ENCODE assay signal across 8 cellular contexts in genomic region chr3:12758025-12758830, GRCh38. TPM values are rescaled to one million over a fixed set of nuclear protein-coding genes. Genes with fewer than 3 reads are reported as not detected.
DNase-seq lines count a peak whose midpoint lies in the region; ATAC-seq and TF ChIP-seq lines count a peak whose summit lies in the region.

No MANE protein-coding gene starts in this region.

- in situ Hi-C loops in brain microvascular endothelial cell (cut with HindIII; ENCODE audit: low pct_ligation_motif_present, low sequenced_read_pairs) = no loop called here

- TF ChIP-seq CTCF in brain microvascular endothelial cell (IDR thresholded peaks at IDR 0.05; ENCODE audit: low read depth, low read length, missing control alignments) (no peak), lower lobe of right lung (IDR thresholded peaks at IDR 0.05) (no peak), vagina (IDR thresholded peaks at IDR 0.05) (no peak)

- H3K4me1 ChIP-seq in lower lobe of right lung = peaks cover 16% of the 10 kb centered on the region
- H3K4me1 ChIP-seq in vagina = peaks cover 20% of the 10 kb centered on the region

- TF ChIP-seq POLR2A in vagina (IDR thresholded peaks at IDR 0.05) = no peak

- no peak overlapping the region for H3K4me3 ChIP-seq in brain microvascular endothelial cell (ENCODE audit: low read depth, low read length)
- peak overlapping the region; percentile 9 for H3K4me3 ChIP-seq in lower lobe of right lung
- H3K4me3 ChIP-seq in vagina = peak overlapping the region in 1 of 2 donors; percentile 36

- no peaks in the 10 kb centered on the region for H3K9me3 ChIP-seq in lower lobe of right lung
- H3K9me3 ChIP-seq in vagina = no peaks in the 10 kb centered on the region

- intact Hi-C loops in activated CD4-positive, alpha-beta memory T cell treated with anti-CD3 and anti-CD28 coated beads for 36 hours (cut with micrococcal nuclease) = no loop called here
- intact Hi-C loops in lower lobe of right lung (cut with DNase I) (no loop called here), vagina (cut with DNase I) (no loop called here)

- no peak overlapping the region for H3K4me3 Mint-ChIP-seq in activated CD4-positive, alpha-beta memory T cell treated with anti-CD3 and anti-CD28 coated beads for 36 hours
- H3K4me3 Mint-ChIP-seq in activated CD4-positive, alpha-beta memory T cell treated with anti-CD3 and anti-CD28 coated beads, Interleukin-2, amount 10 ng/mL, durations not matched to agents 7 days and 5 days = no peak overlapping the region

- peaks cover 8% of the 10 kb centered on the region for H3K27me3 Mint-ChIP-seq in activated CD4-positive, alpha-beta memory T cell treated with anti-CD3 and anti-CD28 coated beads for 36 hours
- peaks cover 11% of the 10 kb centered on the region for H3K27me3 Mint-ChIP-seq in activated CD4-positive, alpha-beta memory T cell treated with anti-CD3 and anti-CD28 coated beads, Interleukin-2, amount 10 ng/mL, durations not matched to agents 7 days and 5 days

- peak; percentile 74 to 86 for ATAC-seq in lower lobe of right lung

- no peaks in the 10 kb centered on the region for H3K9me3 Mint-ChIP-seq in activated CD4-positive, alpha-beta memory T cell treated with anti-CD3 and anti-CD28 coated beads for 36 hours
- H3K9me3 Mint-ChIP-seq in activated CD4-positive, alpha-beta memory T cell treated with anti-CD3 and anti-CD28 coated beads, Interleukin-2, amount 10 ng/mL, durations not matched to agents 7 days and 5 days = no peaks in the 10 kb centered on the region

- no peaks in the 10 kb centered on the region for H3K27me3 ChIP-seq in brain microvascular endothelial cell (replicated peaks)
- no peaks in the 10 kb centered on the region for H3K27me3 ChIP-seq in lower lobe of right lung (ENCODE audit: low read depth)
- H3K27me3 ChIP-seq in vagina = no peaks in the 10 kb centered on the region

- POLR2A ChIA-PET in activated CD4-positive, alpha-beta memory T cell treated with anti-CD3 and anti-CD28 coated beads for 36 hours (lab: Charles Lee) = no interaction called here
- POLR2A ChIA-PET in activated CD4-positive, alpha-beta memory T cell treated with anti-CD3 and anti-CD28 coated beads, Interleukin-2, amount 10 ng/mL, durations not matched to agents 7 days and 5 days (lab: Charles Lee) = no interaction called here

- no peak for DNase-seq in activated CD4-positive, alpha-beta memory T cell treated with anti-CD3 and anti-CD28 coated beads for 36 hours
- DNase-seq in activated CD4-positive, alpha-beta memory T cell treated with anti-CD3 and anti-CD28 coated beads, Interleukin-2, amount 10 ng/mL, durations not matched to agents 7 days and 5 days = no peak
- DNase-seq in brain microvascular endothelial cell (peak; percentile 59), lower lobe of right lung (peak; percentile 58), vagina (ENCODE audit: extremely low spot score in 2 of 2) (no peak), NCI-H345 treated with DMSO at 0.1 percent for 48 hours (lab: John Stamatoyannopoulos, UW; ENCODE audit: unreplicated experiment) (no peak), SKM-1 (lab: John Stamatoyannopoulos, UW; ENCODE audit: unreplicated experiment) (no peak)
- DNase-seq in activated CD8-positive, alpha-beta memory T cell treated with anti-CD3 and anti-CD28 coated beads, Interleukin-2, amount 50 U/mL, for 4 hours = no peak

- CTCF ChIA-PET in activated CD4-positive, alpha-beta memory T cell treated with anti-CD3 and anti-CD28 coated beads for 36 hours (lab: Charles Lee) = interaction anchor here (0.7 to 1.0 kb wide), 3 partner anchors 16 to 73 kb away, joined by 3 to 4 read pairs (median 3); no protein-coding TSS in a partner anchor
- CTCF ChIA-PET in activated CD4-positive, alpha-beta memory T cell treated with anti-CD3 and anti-CD28 coated beads, Interleukin-2, amount 10 ng/mL, durations not matched to agents 7 days and 5 days (lab: Charles Lee) = no interaction called here

- H3K36me3 Mint-ChIP-seq in activated CD4-positive, alpha-beta memory T cell treated with anti-CD3 and anti-CD28 coated beads for 36 hours = no peaks in the 10 kb centered on the region
- H3K36me3 Mint-ChIP-seq in activated CD4-positive, alpha-beta memory T cell treated with anti-CD3 and anti-CD28 coated beads, Interleukin-2, amount 10 ng/mL, durations not matched to agents 7 days and 5 days (ENCODE audit: low read depth) = no peaks in the 10 kb centered on the region

- H3K27ac Mint-ChIP-seq in activated CD4-positive, alpha-beta memory T cell treated with anti-CD3 and anti-CD28 coated beads for 36 hours = peak overlapping the region; percentile 21
- H3K27ac Mint-ChIP-seq in activated CD4-positive, alpha-beta memory T cell treated with anti-CD3 and anti-CD28 coated beads, Interleukin-2, amount 10 ng/mL, durations not matched to agents 7 days and 5 days = no peak overlapping the region

- no peaks in the 10 kb centered on the region for H3K36me3 ChIP-seq in brain microvascular endothelial cell (replicated peaks)
- H3K36me3 ChIP-seq in lower lobe of right lung = no peaks in the 10 kb centered on the region
- H3K36me3 ChIP-seq in vagina = no peaks in the 10 kb centered on the region

- H3K4me1 Mint-ChIP-seq in activated CD4-positive, alpha-beta memory T cell treated with anti-CD3 and anti-CD28 coated beads for 36 hours (ENCODE audit: low read depth) = peaks cover 8% of the 10 kb centered on the region
- no peaks in the 10 kb centered on the region for H3K4me1 Mint-ChIP-seq in activated CD4-positive, alpha-beta memory T cell treated with anti-CD3 and anti-CD28 coated beads, Interleukin-2, amount 10 ng/mL, durations not matched to agents 7 days and 5 days

- H3K27ac ChIP-seq in brain microvascular endothelial cell (peak overlapping the region; percentile 39), lower lobe of right lung (peak overlapping the region; percentile 76), vagina (peak overlapping the region; percentile 86)

RNA-seq across cellular contexts. Expression of gene TMEM40, which starts 0.8 kb away (rescaled TPM):
- total RNA-seq in activated CD4-positive, alpha-beta memory T cell treated with anti-CD3 and anti-CD28 coated beads for 36 hours = not detected
- not detected for total RNA-seq in activated CD4-positive, alpha-beta memory T cell treated with anti-CD3 and anti-CD28 coated beads, Interleukin-2, amount 10 ng/mL, durations not matched to agents 7 days and 5 days
- total RNA-seq in lower lobe of right lung (1.0 TPM), vagina (31.7 TPM)

RNA-seq across cellular contexts. Expression of gene CAND2, which starts 38.3 kb away (rescaled TPM):
- total RNA-seq in activated CD4-positive, alpha-beta memory T cell treated with anti-CD3 and anti-CD28 coated beads for 36 hours = 1 to 10 TPM; 1.2 to 1.6 TPM
- under 1 TPM in 1 of 2 experiments, not detected in 1; 0.15 TPM for total RNA-seq in activated CD4-positive, alpha-beta memory T cell treated with anti-CD3 and anti-CD28 coated beads, Interleukin-2, amount 10 ng/mL, durations not matched to agents 7 days and 5 days
- total RNA-seq in lower lobe of right lung (6.4 TPM), vagina (12.5 TPM)

Comparison
In these comparisons a context has a peak if more than half of its experiments do, and no peak if none do; other contexts are left out.
1. DNase-seq: peak in brain microvascular endothelial cell (single experiment) and lower lobe of right lung (single experiment); none in activated CD4-positive, alpha-beta memory T cell treated with anti-CD3 and anti-CD28 coated beads for 36 hours (single experiment), activated CD4-positive, alpha-beta memory T cell treated with anti-CD3 and anti-CD28 coated beads, Interleukin-2, amount 10 ng/mL, durations not matched to agents 7 days and 5 days (single experiment), vagina (0 of 2), NCI-H345 treated with DMSO at 0.1 percent for 48 hours (single experiment), activated CD8-positive, alpha-beta memory T cell treated with anti-CD3 and anti-CD28 coated beads, Interleukin-2, amount 50 U/mL, for 4 hours (single experiment) and SKM-1 (single experiment).
2. RNA of gene TMEM40, which starts 0.8 kb away (total RNA-seq): 31.7 TPM in vagina (single experiment); 1.0 TPM in lower lobe of right lung (single experiment), not detected in activated CD4-positive, alpha-beta memory T cell treated with anti-CD3 and anti-CD28 coated beads for 36 hours and not detected in activated CD4-positive, alpha-beta memory T cell treated with anti-CD3 and anti-CD28 coated beads, Interleukin-2, amount 10 ng/mL, durations not matched to agents 7 days and 5 days; every median in the first group is over 10 times any median in the second.
3. Peak in every context shown above with its lines, with median percentiles within 50 percentile points of each other: H3K27ac ChIP-seq.